12 cellular contexts compared by ENCODE assay signal in the genomic region with DNA sequence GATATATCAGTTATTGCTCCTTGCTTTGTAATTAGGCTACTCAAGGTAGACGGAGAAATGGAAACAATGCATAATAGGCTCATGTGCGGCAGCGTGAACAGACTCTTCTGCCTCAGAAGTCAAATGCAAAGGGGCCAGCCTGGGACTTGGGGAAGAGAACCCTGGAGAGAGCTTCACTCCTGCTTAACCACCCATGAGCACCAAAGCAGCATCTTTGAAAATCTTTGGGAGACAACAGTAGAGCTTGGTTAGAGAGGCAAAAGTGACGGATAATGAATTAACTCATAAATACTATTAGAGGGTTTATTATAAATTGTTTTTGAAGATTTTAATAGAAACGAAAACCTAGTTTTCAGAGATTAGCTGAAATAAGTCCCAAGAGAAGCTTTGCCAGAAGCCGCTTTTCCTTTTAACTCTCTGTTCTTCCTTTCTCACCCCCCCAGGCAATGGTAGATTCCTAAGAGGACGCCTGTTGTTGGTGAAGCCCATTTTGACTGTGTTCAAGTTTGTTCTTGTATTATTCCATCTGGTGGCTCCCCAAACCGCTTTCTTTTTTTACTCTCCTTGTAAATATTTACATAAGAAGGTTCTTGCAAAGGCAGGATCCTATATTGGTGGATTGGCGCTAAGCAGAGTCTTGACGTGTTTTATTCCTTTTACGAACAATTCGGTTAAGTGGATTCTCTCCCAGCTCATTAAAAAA.
DNase-seq lines count a peak whose midpoint lies in the region; ATAC-seq and TF ChIP-seq lines count a peak whose summit lies in the region.
"Had no signal": no experiment of that assay in that cellular context is flagged by ENCODE, and none has a peak within 500 bp of the region (broad histone marks: within the 10 kb centered on the region; RNA-seq: fewer than 3 reads in every experiment).

No MANE protein-coding gene starts in this region.

- 66 to 73% methylated on average over 12 of the region's 12 CpGs for WGBS in upper lobe of left lung, 2 donors

- no peak for TF ChIP-seq POLR2A in upper lobe of left lung (IDR thresholded peaks at IDR 0.05)

- H3K4me1 ChIP-seq in stomach smooth muscle (ENCODE audit: control insufficient read depth, insufficient read depth, low read length) (peaks cover 16% of the 10 kb centered on the region), upper lobe of left lung (peaks cover 0 to 10% (median 2%) of the 10 kb centered on the region in 4 donors)
- H3K4me1 ChIP-seq: pancreas had no signal

- H3K9me3 ChIP-seq in stomach smooth muscle (ENCODE audit: control insufficient read depth in 2 of 2, low read length in 2 of 2) (no peaks in the 10 kb centered on the region), upper lobe of left lung (no peaks in the 10 kb centered on the region)
- H3K9me3 ChIP-seq: pancreas had no signal

- H3K36me3 ChIP-seq in stomach smooth muscle (ENCODE audit: control insufficient read depth in 2 of 2, insufficient read depth in 2 of 2, low read length in 2 of 2): no peaks in the 10 kb centered on the region
- H3K36me3 ChIP-seq in upper lobe of left lung: no peaks in the 10 kb centered on the region
- H3K36me3 ChIP-seq: pancreas had no signal

- ATAC-seq in upper lobe of left lung (ENCODE audit: low FRiP score in 2 of 2): no peak
- ATAC-seq: GM12878 had no signal

- DNase-seq in HL-60 (ENCODE audit: low read depth in 1 of 2, low spot score in 1 of 2) (no peak), NCI-H345 treated with DMSO at 0.1 percent for 48 hours (lab: John Stamatoyannopoulos, UW; ENCODE audit: unreplicated experiment) (peak; percentile 50), epithelial cell of esophagus (ENCODE audit: low read depth) (peak; percentile 75), KG1 (lab: John Stamatoyannopoulos, UW) (no peak), upper lobe of left lung (no peak), NCI-H524 treated with DMSO at 0.1 percent for 48 hours (lab: John Stamatoyannopoulos, UW) (no peak)
- DNase-seq: dermis blood vessel endothelial cell; pancreas; stimulated activated CD4-positive, alpha-beta T cell treated with anti-CD3 and anti-CD28 coated beads, Interleukin-1b, Interleukin-23, amount 100 ng/mL, for 48 hours; stimulated activated naive CD4-positive, alpha-beta T cell treated with Interleukin-2 at 50 U/mL for 16 hours had no signal

- H3K27me3 ChIP-seq in HL-60 (ENCODE audit: insufficient read depth, poor library complexity, severe bottlenecking) (no peaks in the 10 kb centered on the region), stomach smooth muscle (ENCODE audit: control insufficient read depth in 1 of 2, insufficient read depth in 2 of 2, low read length in 2 of 2) (no peaks in the 10 kb centered on the region), upper lobe of left lung (no peaks in the 10 kb centered on the region)
- H3K27me3 ChIP-seq: pancreas had no signal

- H3K9ac ChIP-seq in stomach smooth muscle (ENCODE audit: low read length in 2 of 2): peak overlapping the region in 1 of 2 donors; percentile 36

- TF ChIP-seq CTCF in HL-60 (IDR thresholded peaks at IDR 0.05; ENCODE audit: insufficient read depth, low read length) (no peak), epithelial cell of esophagus (IDR thresholded peaks at IDR 0.05; ENCODE audit: insufficient read depth, low read depth, low read length, missing control alignments) (no peak), upper lobe of left lung (IDR thresholded peaks at IDR 0.05) (no peak)

- H3K4me3 ChIP-seq in HL-60 (replicated peaks; ENCODE audit: insufficient read depth, low read length): no peak overlapping the region
- H3K4me3 ChIP-seq in epithelial cell of esophagus (ENCODE audit: low read length): peak overlapping the region; percentile 9
- peak overlapping the region; percentile 40 to 49 for H3K4me3 ChIP-seq in stomach smooth muscle (ENCODE audit: low read length in 2 of 2)
- no peak overlapping the region for H3K4me3 ChIP-seq in upper lobe of left lung
- H3K4me3 ChIP-seq: GM12878, pancreas had no signal

- H3K27ac ChIP-seq in HL-60 (replicated peaks) (peak overlapping the region; percentile 69), stomach smooth muscle (ENCODE audit: low read length) (no peak overlapping the region), upper lobe of left lung (peak overlapping the region in 1 of 4 donors; percentile 20)
- H3K27ac ChIP-seq: pancreas had no signal

- TF ChIP-seq EP300 in upper lobe of left lung (IDR thresholded peaks at IDR 0.05): no peak

Comparison
In these comparisons a context has a peak if more than half of its experiments do, and no peak if none do; other contexts are left out.
1. DNase-seq: peak in NCI-H345 treated with DMSO at 0.1 percent for 48 hours (single experiment) and epithelial cell of esophagus (single experiment); none in HL-60 (0 of 2), KG1 (single experiment), upper lobe of left lung (0 of 2) and NCI-H524 treated with DMSO at 0.1 percent for 48 hours (single experiment).
2. H3K4me3 ChIP-seq: peak in epithelial cell of esophagus (single experiment) and stomach smooth muscle (2 of 2); none in HL-60 (single experiment) and upper lobe of left lung (0 of 4).